33 cellular contexts compared by ENCODE assay signal in the genomic region with DNA sequence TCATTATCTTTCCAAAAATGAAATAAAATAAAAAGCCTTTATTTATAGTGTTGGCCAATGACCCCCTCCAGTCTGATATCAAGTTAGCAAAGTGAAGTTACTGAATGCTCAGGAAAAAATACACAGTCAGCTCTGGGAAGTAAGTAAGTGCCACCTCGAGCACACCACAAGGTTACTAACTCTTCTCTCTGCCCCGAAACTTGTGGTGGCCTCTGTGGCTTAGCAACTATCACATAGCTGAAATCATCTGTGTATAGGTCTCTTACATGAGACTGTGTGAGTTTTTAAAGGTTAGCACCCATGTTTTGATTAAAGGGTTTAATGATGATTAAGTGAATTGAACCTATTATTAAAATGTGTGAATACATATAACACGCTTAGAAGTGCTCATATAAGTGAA.
"Had no signal": no experiment of that assay in that cellular context is flagged by ENCODE, and none has a peak within 500 bp of the region (broad histone marks: within the 10 kb centered on the region; RNA-seq: fewer than 3 reads in every experiment).

No MANE protein-coding gene starts in this region.

- DNase-seq: Kasumi-1, NCI-H1048, NCI-H1092 treated with DMSO at 0.1 percent for 48 hours, NCI-H1105 treated with DMSO at 0.1 percent for 48 hours, NCI-H1417, NCI-H1436, NCI-H146, NCI-H1694, NCI-H187, NCI-H1930, NCI-H2029 treated with DMSO at 0.1 percent for 48 hours, NCI-H2081 treated with DMSO at 0.1 percent for 48 hours, NCI-H2107, NCI-H2171 treated with DMSO at 0.1 percent for 48 hours, NCI-H2227 treated with DMSO at 0.1 percent for 48 hours, NCI-H446 treated with DMSO at 0.1 percent for 48 hours, NCI-H510A, NCI-H524, NCI-H526, NCI-H69, NCI-H748 treated with DMSO at 0.1 percent for 48 hours, NCI-H82, PC-9, SHP77, SIG-M5, T-cell had no signal

- H3K4me1 Mint-ChIP-seq: T-cell had no signal

- H3K4me2 ChIP-seq: PC-9 had no signal

- H3K4me3 ChIP-seq: MG63, PC-9, SJCRH30, SK-N-MC had no signal

- H3K36me3 Mint-ChIP-seq: T-cell had no signal

- H3K9me3 ChIP-seq: MG63, SJCRH30 had no signal

- H3K27ac Mint-ChIP-seq: T-cell had no signal

- H3K36me3 ChIP-seq: MG63, SJCRH30 had no signal

- H2AFZ ChIP-seq: PC-9 had no signal

- H3K27me3 ChIP-seq: MG63, SJCRH30 had no signal

- H3K27ac ChIP-seq: PC-9, RWPE1, SJCRH30, SK-N-MC had no signal

- ATAC-seq: Panc1, Right ventricle myocardium inferior, SK-N-SH treated with all-trans-retinoic acid at 6 μM for 48 hours, T-cell had no signal

- H3K4me3 Mint-ChIP-seq: T-cell had no signal
